In genomic region chr2:31379747-31380146, GRCh38 we compare ENCODE assay signal across 35 cellular contexts. TPM values are rescaled to one million over a fixed set of nuclear protein-coding genes. Genes with fewer than 3 reads are reported as not detected.
"Had no signal": no experiment of that assay in that cellular context is flagged by ENCODE, and none has a peak within 500 bp of the region (broad histone marks: within the 10 kb centered on the region; RNA-seq: fewer than 3 reads in every experiment).

No MANE protein-coding gene starts in this region.

- H3K4me3 Mint-ChIP-seq: activated B cell treated with CpG ODN at 0.5 μM for 24 hours; activated CD4-positive, alpha-beta memory T cell treated with anti-CD3 and anti-CD28 coated beads for 36 hours; activated CD4-positive, alpha-beta T cell treated with anti-CD3 and anti-CD28 coated beads, Interleukin-2, amount 10 ng/mL, durations not matched to agents 24 days and 14 days; activated CD8-positive, alpha-beta T cell treated with anti-CD3 and anti-CD28 coated beads for 36 hours; activated naive CD4-positive, alpha-beta T cell treated with anti-CD3 and anti-CD28 coated beads for 36 hours; activated naive CD8-positive, alpha-beta T cell treated with anti-CD3 and anti-CD28 coated beads for 36 hours; activated T-cell treated with anti-CD3 and anti-CD28 coated beads, Interleukin-2, amount 50 U/mL, for 4 hours; activated T-cell treated with anti-CD3 and anti-CD28 coated beads, Interleukin-2, amount 50 U/mL, for 72 hours; activated T-helper 1 cell treated with anti-CD3 and anti-CD28 coated beads, Interleukin-12 subunit alpha, Interleukin-12 subunit beta, Interleukin-2, Interleukin-4 antibody, amounts not matched to agents 30 ng/mL and 10 ng/mL and 1 ng/mL, durations not matched to agents 14 hours and 24 hours and 36 hours; activated T-helper 17 cell treated with anti-CD3 and anti-CD28 coated beads, Interleukin-2, amount 50 U/mL, for 72 hours; brain; central memory CD8-positive, alpha-beta T cell; T-helper 1 cell treated with Interleukin-12 subunit alpha and Interleukin-12 subunit beta and Interleukin-4 antibody, amounts not matched to agents 30 μg/mL and 1 μg/mL, for 36 hours had no signal

- H3K4me3 ChIP-seq: adrenal gland, ascending aorta, cardiac muscle cell had no signal

- H3K27me3 Mint-ChIP-seq: activated CD4-positive, alpha-beta memory T cell treated with anti-CD3 and anti-CD28 coated beads for 36 hours; activated CD8-positive, alpha-beta T cell treated with anti-CD3 and anti-CD28 coated beads for 36 hours; activated naive CD8-positive, alpha-beta T cell treated with anti-CD3 and anti-CD28 coated beads for 36 hours; activated T-helper 17 cell treated with anti-CD3 and anti-CD28 coated beads, Interleukin-2, amount 50 U/mL, for 72 hours; central memory CD8-positive, alpha-beta T cell had no signal

- H3K9me3 Mint-ChIP-seq: activated B cell treated with CpG ODN at 0.5 μM for 24 hours; activated CD4-positive, alpha-beta memory T cell treated with anti-CD3 and anti-CD28 coated beads for 36 hours; activated CD4-positive, alpha-beta T cell treated with anti-CD3 and anti-CD28 coated beads, Interleukin-2, amount 10 ng/mL, durations not matched to agents 24 days and 14 days; activated CD8-positive, alpha-beta T cell treated with anti-CD3 and anti-CD28 coated beads for 36 hours; activated naive CD4-positive, alpha-beta T cell treated with anti-CD3 and anti-CD28 coated beads for 36 hours; activated naive CD4-positive, alpha-beta T cell treated with anti-CD3 and anti-CD28 coated beads, Interleukin-2, amount 50 U/mL, for 72 hours; activated naive CD8-positive, alpha-beta T cell treated with anti-CD3 and anti-CD28 coated beads for 36 hours; activated T-cell treated with anti-CD3 and anti-CD28 coated beads, Interleukin-2, amount 50 U/mL, for 4 hours; activated T-cell treated with anti-CD3 and anti-CD28 coated beads, Interleukin-2, amount 50 U/mL, for 72 hours; activated T-helper 1 cell treated with anti-CD3 and anti-CD28 coated beads, Interleukin-12 subunit alpha, Interleukin-12 subunit beta, Interleukin-2, Interleukin-4 antibody, amounts not matched to agents 30 ng/mL and 10 ng/mL and 1 ng/mL, durations not matched to agents 14 hours and 24 hours and 36 hours; activated T-helper 17 cell treated with anti-CD3 and anti-CD28 coated beads, Interleukin-2, amount 50 U/mL, for 72 hours; brain; T-helper 1 cell treated with Interleukin-12 subunit alpha and Interleukin-12 subunit beta and Interleukin-4 antibody, amounts not matched to agents 30 μg/mL and 1 μg/mL, for 36 hours had no signal

- H3K4me1 Mint-ChIP-seq: activated B cell treated with CpG ODN at 0.5 μM for 24 hours; activated T-helper 17 cell treated with anti-CD3 and anti-CD28 coated beads, Interleukin-2, amount 50 U/mL, for 72 hours; brain; central memory CD8-positive, alpha-beta T cell had no signal

- H3K4me1 ChIP-seq: adrenal gland, ascending aorta had no signal

- ATAC-seq: activated CD8-positive, alpha-beta T cell treated with anti-CD3 and anti-CD28 coated beads for 36 hours; activated naive CD4-positive, alpha-beta T cell treated with anti-CD3 and anti-CD28 coated beads, Interleukin-2, amount 50 U/mL, for 72 hours; activated T-cell treated with anti-CD3 and anti-CD28 coated beads, Interleukin-2, amount 50 U/mL, for 4 hours; activated T-cell treated with anti-CD3 and anti-CD28 coated beads, Interleukin-2, amount 50 U/mL, for 72 hours; activated T-helper 17 cell treated with anti-CD3 and anti-CD28 coated beads, Interleukin-2, amount 50 U/mL, for 72 hours had no signal

- H3K27me3 ChIP-seq: adrenal gland, ascending aorta, cardiac muscle cell had no signal

- H3K36me3 Mint-ChIP-seq: activated CD4-positive, alpha-beta memory T cell treated with anti-CD3 and anti-CD28 coated beads for 36 hours; activated naive CD4-positive, alpha-beta T cell treated with anti-CD3 and anti-CD28 coated beads, Interleukin-2, amount 50 U/mL, for 72 hours; activated naive CD8-positive, alpha-beta T cell treated with anti-CD3 and anti-CD28 coated beads for 36 hours; brain had no signal

- DNase-seq: activated B cell treated with CpG ODN at 0.5 μM for 24 hours; activated CD4-positive, alpha-beta memory T cell treated with anti-CD3 and anti-CD28 coated beads for 36 hours; activated CD4-positive, alpha-beta T cell treated with anti-CD3 and anti-CD28 coated beads for 4 hours; activated CD4-positive, alpha-beta T cell treated with anti-CD3 and anti-CD28 coated beads, Interleukin-2, amount 50 U/mL, for 1 hour; activated CD4-positive, alpha-beta T cell treated with anti-CD3 and anti-CD28 coated beads, Interleukin-2, amount 50 U/mL, for 4 hours; activated CD4-positive, CD25-positive, alpha-beta regulatory T cell treated with anti-CD3 and anti-CD28 coated beads, Interleukin-2, amount 50 U/mL, for 72 hours; activated CD8-positive, alpha-beta memory T cell treated with anti-CD3 and anti-CD28 coated beads, Interleukin-2, amount 50 U/mL, for 4 hours; activated CD8-positive, alpha-beta T cell treated with anti-CD3 and anti-CD28 coated beads for 36 hours; activated effector memory CD4-positive, alpha-beta T cell treated with anti-CD3 and anti-CD28 coated beads, Interleukin-2, amount 50 U/mL, for 16 hours; activated gamma-delta T cell treated with Interleukin-2 at 50 U/mL for 16 hours; activated naive CD4-positive, alpha-beta T cell; activated naive CD4-positive, alpha-beta T cell treated with anti-CD3 and anti-CD28 coated beads for 36 hours; activated naive CD4-positive, alpha-beta T cell treated with anti-CD3 and anti-CD28 coated beads, Interleukin-2, amount 50 U/mL, for 16 hours; activated naive CD8-positive, alpha-beta T cell treated with anti-CD3 and anti-CD28 coated beads for 36 hours; activated T-cell treated with anti-CD3 and anti-CD28 coated beads for 4 hours; activated T-cell treated with anti-CD3 and anti-CD28 coated beads, Interleukin-2, amount 50 U/mL, for 1 hour; activated T-cell treated with anti-CD3 and anti-CD28 coated beads, Interleukin-2, amount 50 U/mL, for 4 hours; activated T-cell treated with anti-CD3 and anti-CD28 coated beads, Interleukin-2, amount 50 U/mL, for 72 hours; adrenal gland; amniotic stem cell; caudate nucleus; cerebellar nuclear complex; T-helper 1 cell; T-helper 9 cell had no signal

- H3K9me3 ChIP-seq: adrenal gland, ascending aorta had no signal

- H3K27ac ChIP-seq: adrenal gland, ascending aorta, cardiac muscle cell, VCaP had no signal

- H3K36me3 ChIP-seq: adrenal gland, ascending aorta, cardiac muscle cell had no signal

- H3K27ac Mint-ChIP-seq: activated B cell treated with CpG ODN at 0.5 μM for 24 hours; activated CD4-positive, alpha-beta memory T cell treated with anti-CD3 and anti-CD28 coated beads for 36 hours; activated CD4-positive, alpha-beta T cell treated with anti-CD3 and anti-CD28 coated beads, Interleukin-2, amount 10 ng/mL, durations not matched to agents 24 days and 14 days; activated CD8-positive, alpha-beta T cell treated with anti-CD3 and anti-CD28 coated beads for 36 hours; activated naive CD4-positive, alpha-beta T cell treated with anti-CD3 and anti-CD28 coated beads for 36 hours; activated naive CD4-positive, alpha-beta T cell treated with anti-CD3 and anti-CD28 coated beads, Interleukin-2, amount 50 U/mL, for 72 hours; activated naive CD8-positive, alpha-beta T cell treated with anti-CD3 and anti-CD28 coated beads for 36 hours; activated T-cell treated with anti-CD3 and anti-CD28 coated beads, Interleukin-2, amount 50 U/mL, for 72 hours; activated T-helper 1 cell treated with anti-CD3 and anti-CD28 coated beads, Interleukin-12 subunit alpha, Interleukin-12 subunit beta, Interleukin-2, Interleukin-4 antibody, amounts not matched to agents 30 ng/mL and 10 ng/mL and 1 ng/mL, durations not matched to agents 14 hours and 24 hours and 36 hours; activated T-helper 17 cell treated with anti-CD3 and anti-CD28 coated beads, Interleukin-2, amount 50 U/mL, for 72 hours; brain; T-helper 1 cell treated with Interleukin-12 subunit alpha and Interleukin-12 subunit beta and Interleukin-4 antibody, amounts not matched to agents 30 μg/mL and 1 μg/mL, for 36 hours had no signal

RNA-seq across cellular contexts. Expression of gene XDH, which starts 34.8 kb away (rescaled TPM):
- total RNA-seq: activated B cell treated with CpG ODN at 0.5 μM for 24 hours; activated CD4-positive, alpha-beta memory T cell treated with anti-CD3 and anti-CD28 coated beads for 36 hours; activated CD4-positive, alpha-beta T cell treated with anti-CD3 and anti-CD28 coated beads, Interleukin-2, amount 10 ng/mL, durations not matched to agents 24 days and 14 days; activated CD8-positive, alpha-beta memory T cell treated with anti-CD3 and anti-CD28 coated beads for 36 hours; activated naive CD4-positive, alpha-beta T cell treated with anti-CD3 and anti-CD28 coated beads for 36 hours; activated naive CD4-positive, alpha-beta T cell treated with anti-CD3 and anti-CD28 coated beads, Interleukin-2, amount 50 U/mL, for 72 hours; activated naive CD8-positive, alpha-beta T cell treated with anti-CD3 and anti-CD28 coated beads for 36 hours; activated T-cell treated with anti-CD3 and anti-CD28 coated beads, Interleukin-2, amount 50 U/mL, for 4 hours; activated T-helper 1 cell treated with anti-CD3 and anti-CD28 coated beads, Interleukin-12 subunit alpha, Interleukin-12 subunit beta, Interleukin-2, Interleukin-4 antibody, amounts not matched to agents 30 ng/mL and 10 ng/mL and 1 ng/mL, durations not matched to agents 14 hours and 24 hours and 36 hours; adrenal gland; ascending aorta had no signal
